Comparison of ENCODE assay signal across 20 cellular contexts in genomic region chr6:157987788-157988699, GRCh38. TPM values are rescaled to one million over a fixed set of nuclear protein-coding genes. Genes with fewer than 3 reads are reported as not detected.
A peak's percentile ranks its signal among the peaks of the same experiment; 100 is the strongest.
DNase-seq lines count a peak whose midpoint lies in the region; ATAC-seq and TF ChIP-seq lines count a peak whose summit lies in the region.
"Had no signal": no experiment of that assay in that cellular context is flagged by ENCODE, and none has a peak within 500 bp of the region (broad histone marks: within the 10 kb centered on the region; RNA-seq: fewer than 3 reads in every experiment).

No MANE protein-coding gene starts in this region.

- ATAC-seq in gastrocnemius medialis, result peak in 1 of 2 donors; percentile 36
- no peak for ATAC-seq in HG03280 (IDR thresholded peaks at IDR 0.05; ENCODE audit: unreplicated experiment)

- TF ChIP-seq POLR2A in gastrocnemius medialis (IDR thresholded peaks at IDR 0.05), result no peak

- H3K4me3 ChIP-seq in iPS-15b (ENCODE audit: low read depth, low read length), result no peak overlapping the region
- H3K4me3 ChIP-seq in gastrocnemius medialis, result no peak overlapping the region
- H3K4me3 ChIP-seq: BLaER1, esophagus squamous epithelium, heart left ventricle, smooth muscle cell had no signal

- H3K4me1 ChIP-seq in iPS-15b (ENCODE audit: control insufficient read depth, insufficient read depth, low read length) (peaks cover 6% of the 10 kb centered on the region), gastrocnemius medialis (peaks cover 23 to 29% of the 10 kb centered on the region in 2 donors)

- H3K9ac ChIP-seq in iPS-15b (ENCODE audit: low read depth, low read length), result peak overlapping the region; percentile 2
- H3K9ac ChIP-seq: BLaER1 had no signal

- H3K36me3 ChIP-seq in iPS-15b (ENCODE audit: control insufficient read depth, insufficient read depth, low read length) (peaks cover 4% of the 10 kb centered on the region), gastrocnemius medialis (no peaks in the 10 kb centered on the region)
- H3K36me3 ChIP-seq: BLaER1, esophagus squamous epithelium, heart left ventricle had no signal

- no peak for TF ChIP-seq CTCF in gastrocnemius medialis (IDR thresholded peaks at IDR 0.05 in 4 of 5, conservative IDR thresholded peaks at IDR 0.05 in 1 of 5)

- H3K27ac ChIP-seq in gastrocnemius medialis, result peak overlapping the region; percentile 46 to 74 (median 62)
- H3K27ac ChIP-seq: 22Rv1, BLaER1, HL-60 had no signal

- H3K9me3 ChIP-seq in iPS-15b (ENCODE audit: control insufficient read depth, insufficient read depth, low read length), result no peaks in the 10 kb centered on the region
- no peaks in the 10 kb centered on the region for H3K9me3 ChIP-seq in gastrocnemius medialis
- H3K9me3 ChIP-seq: BLaER1, esophagus squamous epithelium, heart left ventricle had no signal

- intact Hi-C loops in gastrocnemius medialis (cut with DNase I; ENCODE audit: low total_unique reads), result no loop called here

- in situ Hi-C loops in gastrocnemius medialis (cut with MboI; ENCODE audit: low sequenced_read_pairs in 4 of 4), result loop anchor here in 3 of 4 donors (5.0 to 10.0 kb wide), 2 partner anchors 77 to 84 kb away; no protein-coding TSS in a partner anchor

- H3K27me3 ChIP-seq in iPS-15b (ENCODE audit: control insufficient read depth, insufficient read depth, low read length), result no peaks in the 10 kb centered on the region
- no peaks in the 10 kb centered on the region for H3K27me3 ChIP-seq in gastrocnemius medialis
- H3K27me3 ChIP-seq: BLaER1, esophagus squamous epithelium, heart left ventricle had no signal

- DNase-seq in DMS 273 (lab: John Stamatoyannopoulos, UW; ENCODE audit: unreplicated experiment) (peak; percentile 40), DMS 273 treated with DMSO at 0.1 percent for 48 hours (lab: John Stamatoyannopoulos, UW) (no peak), NCI-H69 (lab: John Stamatoyannopoulos, UW) (peak; percentile 60), gastrocnemius medialis (no peak), Kasumi-1 (lab: John Stamatoyannopoulos, UW) (no peak)
- DNase-seq in stimulated activated CD4-positive, alpha-beta T cell treated with anti-CD3 and anti-CD28 coated beads, Interleukin-4, amount 100 ng/mL, for 24 hours, result no peak
- DNase-seq: activated B cell treated with CpG ODN at 0.5 μM for 24 hours, activated gamma-delta T cell, esophagus squamous epithelium, heart left ventricle, KG1, NCI-H1092 treated with DMSO at 0.1 percent for 48 hours, NCI-H774, nucleus accumbens had no signal

RNA-seq across cellular contexts. Expression of gene SYNJ2, which starts 6.4 kb away (rescaled TPM):
- total RNA-seq in gastrocnemius medialis, result 10 to 100 TPM in 1 of 4 donors, 1 to 10 TPM in 3; 3.9 to 17.0 (median 7.0) TPM

Comparison
In these comparisons a context has a peak if more than half of its experiments do, and no peak if none do; other contexts are left out.
1. DNase-seq: peak in DMS 273 (single experiment) and NCI-H69 (single experiment); none in DMS 273 treated with DMSO at 0.1 percent for 48 hours (single experiment), gastrocnemius medialis (0 of 2), Kasumi-1 (0 of 2) and stimulated activated CD4-positive, alpha-beta T cell treated with anti-CD3 and anti-CD28 coated beads, Interleukin-4, amount 100 ng/mL, for 24 hours (single experiment).